ENCODE assay signal across 9 cellular contexts in the genomic region with DNA sequence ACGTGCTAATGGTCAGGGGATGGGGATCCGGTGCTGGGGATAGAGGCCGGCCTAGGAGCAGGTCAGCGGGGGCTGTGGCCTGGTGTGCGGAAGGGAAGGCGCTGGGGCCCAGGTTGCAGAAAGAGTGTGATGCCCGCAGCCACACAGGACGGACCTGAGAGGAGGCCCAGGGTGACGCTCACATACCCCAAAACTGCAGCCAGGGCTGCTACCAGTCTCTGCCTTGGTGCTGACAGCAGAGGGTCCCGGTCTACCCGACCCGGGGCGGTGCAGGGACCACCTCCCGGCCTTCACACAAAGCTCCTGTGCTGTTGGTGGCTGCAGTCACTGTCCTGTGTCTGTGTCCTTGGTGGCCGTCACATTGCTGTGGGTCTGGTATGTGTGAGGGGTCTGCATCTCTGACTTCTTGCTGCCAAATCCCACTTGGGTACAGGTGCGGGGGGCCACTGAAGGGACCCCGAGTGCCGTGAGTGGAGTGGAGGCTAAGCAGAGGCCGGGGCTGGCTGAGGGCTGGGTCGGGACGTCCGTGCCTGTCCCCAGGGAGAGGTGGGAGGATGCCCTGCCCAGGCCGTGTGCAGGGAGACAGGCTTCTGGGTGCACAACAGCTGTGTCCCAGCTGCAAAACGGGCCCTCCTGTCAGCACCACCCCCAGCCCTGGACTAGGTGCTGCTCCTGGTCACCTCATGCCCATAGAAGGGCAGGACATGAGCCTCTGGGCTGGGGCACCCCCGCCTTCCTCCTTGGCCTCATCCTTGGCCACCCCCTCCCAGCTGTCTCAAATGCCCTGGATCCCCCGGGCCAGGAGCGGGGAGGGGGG. TPM values are rescaled to one million over a fixed set of nuclear protein-coding genes. Genes with fewer than 3 reads are reported as not detected.
DNase-seq lines count a peak whose midpoint lies in the region; ATAC-seq and TF ChIP-seq lines count a peak whose summit lies in the region.
"Had no signal": no experiment of that assay in that cellular context is flagged by ENCODE, and none has a peak within 500 bp of the region (broad histone marks: within the 10 kb centered on the region; RNA-seq: fewer than 3 reads in every experiment).

No MANE protein-coding gene starts in this region.

- H3K9me3 ChIP-seq in Panc1 (ENCODE audit: control insufficient read depth, insufficient read depth, low read depth, low read length) (no peaks in the 10 kb centered on the region), spleen (no peaks in the 10 kb centered on the region), MG63 (no peaks in the 10 kb centered on the region)

- H3K4me1 ChIP-seq in Panc1 (ENCODE audit: control insufficient read depth, insufficient read depth, low read length), result no peaks in the 10 kb centered on the region
- H3K4me1 ChIP-seq in spleen, result peaks cover 43 to 100% (median 84%) of the 10 kb centered on the region in 6 donors

- no peak overlapping the region for H3K27ac ChIP-seq in Panc1 (ENCODE audit: low read length)
- peak overlapping the region in 6 of 8 donors; percentile 79 to 94 (median 92) for H3K27ac ChIP-seq in spleen
- no peak overlapping the region for H3K27ac ChIP-seq in caudate nucleus (ENCODE audit: low read depth, low read length)

- no peak for TF ChIP-seq CTCF in Panc1 (IDR thresholded peaks at IDR 0.05)
- no peak for TF ChIP-seq CTCF in spleen (IDR thresholded peaks at IDR 0.05 in 8 of 11, conservative IDR thresholded peaks at IDR 0.05 in 3 of 11)

- peak; percentile 8 for ATAC-seq in GM18870 (IDR thresholded peaks at IDR 0.05; ENCODE audit: unreplicated experiment)
- ATAC-seq in HG02610 (IDR thresholded peaks at IDR 0.05; ENCODE audit: unreplicated experiment), result peak; percentile 19
- ATAC-seq in Panc1, result peak; percentile 40; the same call in 1 of the 2 replicates
- ATAC-seq: SK-N-SH treated with all-trans-retinoic acid at 6 μM for 48 hours had no signal

- no peaks in the 10 kb centered on the region for H3K27me3 ChIP-seq in Panc1 (ENCODE audit: control insufficient read depth, insufficient read depth, low read length)
- H3K27me3 ChIP-seq in spleen (replicated peaks in 1 of 7), result no peaks in the 10 kb centered on the region
- H3K27me3 ChIP-seq in MG63, result no peaks in the 10 kb centered on the region

- 53 to 81% (median 63%) methylated on average over 16 to 27 of the region's 27 CpGs for WGBS in spleen, 5 donors

- H3K36me3 ChIP-seq in Panc1 (ENCODE audit: control insufficient read depth, insufficient read depth, low read length), result no peaks in the 10 kb centered on the region
- H3K36me3 ChIP-seq in spleen, result peaks cover 0 to 35% (median 0%) of the 10 kb centered on the region in 6 donors
- H3K36me3 ChIP-seq in MG63, result no peaks in the 10 kb centered on the region

- H3K4me3 ChIP-seq in Panc1 (ENCODE audit: low read depth in 2 of 2, low read length in 2 of 2) (no peak overlapping the region), spleen (peak overlapping the region; percentile 56 to 74 (median 59)), MG63 (no peak overlapping the region)

- TF ChIP-seq POLR2A in spleen (IDR thresholded peaks at IDR 0.05), result no peak

- in situ Hi-C loops in Panc1 (cut with HindIII; ENCODE audit: low pct_unique_long_range_greater_than_20kb, low sequenced_read_pairs), result no loop called here

- intact Hi-C loops in Panc1 (cut with micrococcal nuclease; ENCODE audit: unreplicated experiment), result no loop called here
- intact Hi-C loops in spleen (cut with DNase I; ENCODE audit: low total_unique reads), result no loop called here

- no TSS peak for BruUV-seq in Panc1 (replicated peaks; lab: Mats Ljungman, UMichigan)

- no peak for DNase-seq in Panc1 (ENCODE audit: low read depth, low spot score)
- peak; percentile 88 for DNase-seq in spleen
- no peak for DNase-seq in caudate nucleus (lab: John Stamatoyannopoulos, UW)
- DNase-seq in activated CD8-positive, alpha-beta memory T cell treated with anti-CD3 and anti-CD28 coated beads, Interleukin-2, amount 50 U/mL, for 48 hours, result no peak
- no peak for DNase-seq in MG63

- CTCF ChIA-PET in Panc1 (lab: Charles Lee), result interaction anchor here (1.0 kb wide), 2 partner anchors 22 to 146 kb away, joined by 3 read pairs; no protein-coding TSS in a partner anchor

- POLR2A ChIA-PET in Panc1 (lab: Charles Lee), result no interaction called here

RNA-seq across cellular contexts. Expression of a gene that starts 1.5 kb away (rescaled TPM):
- total RNA-seq in Panc1 (2021; ENCODE audit: unreplicated experiment) (0.90 TPM), spleen (100 to 1,000 TPM; 227 to 422 (median 358) TPM)
- polyA plus RNA-seq in Panc1 (2012; ENCODE audit: insufficient read length), result 1.3 TPM
- polyA plus RNA-seq in spleen, result 100 to 1,000 TPM; 136 to 350 (median 148) TPM
- total RNA-seq in MG63 (2014; rRNA removed; shearing (Covaris generic); ENCODE audit: low replicate concordance), result 41.7 and 66.6 TPM in 2 replicates

RNA-seq across cellular contexts. Expression of a gene that starts 15.6 kb away (rescaled TPM):
- total RNA-seq in Panc1 (2021; ENCODE audit: unreplicated experiment) (0.46 TPM), spleen (1 to 10 TPM; 2.3 to 8.6 (median 5.2) TPM)
- 0.64 TPM for polyA plus RNA-seq in Panc1 (2012; ENCODE audit: insufficient read length)
- 10 to 100 TPM in 2 of 3 donors, 1 to 10 TPM in 1; 7.3 to 21.8 (median 13.0) TPM for polyA plus RNA-seq in spleen
- total RNA-seq in MG63 (2014; rRNA removed; shearing (Covaris generic); ENCODE audit: low replicate concordance), result not detected in 2 replicates

RNA-seq across cellular contexts. Expression of a gene that starts 19.6 kb away (rescaled TPM):
- total RNA-seq in Panc1 (2021; ENCODE audit: unreplicated experiment) (3.5 TPM), spleen (not detected)
- 1.9 TPM for polyA plus RNA-seq in Panc1 (2012; ENCODE audit: insufficient read length)
- under 1 TPM in 1 of 3 donors, not detected in 2; 0.83 TPM for polyA plus RNA-seq in spleen
- total RNA-seq in MG63 (2014; rRNA removed; shearing (Covaris generic); ENCODE audit: low replicate concordance), result not detected in 2 replicates

RNA-seq across cellular contexts. Expression of a gene that starts 37.4 kb away (rescaled TPM):
- total RNA-seq in Panc1 (2021; ENCODE audit: unreplicated experiment) (not detected), spleen (not detected)
- polyA plus RNA-seq in Panc1 (2012; ENCODE audit: insufficient read length), result not detected
- polyA plus RNA-seq in spleen, result under 1 TPM; 0.03 to 0.64 (median 0.20) TPM
- total RNA-seq in MG63 (2014; rRNA removed; shearing (Covaris generic); ENCODE audit: low replicate concordance), result not detected in 2 replicates
- total RNA-seq: lung had no signal

Comparison
In these comparisons a context has a peak if more than half of its experiments do, and no peak if none do; other contexts are left out.
1. H3K27ac ChIP-seq: peak in spleen (6 of 8); none in Panc1 (single experiment) and caudate nucleus (single experiment).
2. H3K4me3 ChIP-seq: peak in spleen (8 of 8); none in Panc1 (0 of 2) and MG63 (single experiment).
3. RNA of a gene that starts 1.5 kb away (total RNA-seq): 227 to 422 TPM in spleen and 41.7 to 66.6 TPM in MG63; 0.90 TPM in Panc1 (single experiment); every median in the first group is over 10 times any median in the second.
4. Peak in every context shown above with its lines, with median percentiles within 50 percentile points of each other: ATAC-seq.